1 cellular context compared by ENCODE assay signal in genomic region chr10:110900983-110901382, GRCh38.
TF ChIP-seq lines count a peak whose summit lies in the region.

No MANE protein-coding gene starts in this region.

TF ChIP-seq in K562, 482 proteins besides CTCF, POLR2A, EP300 and RAD21:
- TF ChIP-seq POLR2G (IDR thresholded peaks at IDR 0.05; ENCODE audit: low read depth, low read length) (0 out of 2 replicates have a peak, but pooled peaks have one; percentile 11), ZBTB9 (CRISPR knock-in tag; IDR thresholded peaks at IDR 0.05) (no peak)
